1 cellular context compared by ENCODE assay signal in the genomic region with DNA sequence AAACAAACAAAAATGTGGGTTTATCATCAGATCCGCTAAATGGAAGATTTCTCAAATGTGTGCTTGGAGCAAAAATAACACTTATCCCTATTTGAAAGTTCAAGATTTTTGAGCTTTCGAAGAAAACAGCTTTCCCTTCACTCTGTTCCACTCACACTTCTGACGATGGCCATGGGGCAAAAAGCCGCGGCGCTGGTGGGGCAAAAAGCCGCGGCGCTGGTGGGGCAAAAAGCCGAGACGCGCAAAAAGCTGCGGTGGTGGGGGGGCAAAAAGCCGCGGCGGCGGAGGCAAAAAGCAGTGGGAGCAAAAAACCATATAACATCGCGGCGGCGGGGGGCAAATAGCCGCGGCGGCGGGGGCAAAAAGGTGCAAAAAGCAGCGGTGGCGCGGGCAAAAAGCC.
A peak's percentile ranks its signal among the peaks of the same experiment; 100 is the strongest.
TF ChIP-seq lines count a peak whose summit lies in the region.

No MANE protein-coding gene starts in this region.

TF ChIP-seq in GM12878, 131 proteins besides CTCF, POLR2A, EP300 and RAD21:
- TF ChIP-seq SUZ12 (IDR thresholded peaks at IDR 0.05; ENCODE audit: unreplicated experiment) = peak; percentile 85
TF ChIP-seq in GM12878: peak in this region for 1; not testable (repeated sequence) for 130.
